In genomic region chr12:123752046-123752445, GRCh38 we compare ENCODE assay signal across 22 cellular contexts. TPM values are rescaled to one million over a fixed set of nuclear protein-coding genes. Genes with fewer than 3 reads are reported as not detected.
"Had no signal": no experiment of that assay in that cellular context is flagged by ENCODE, and none has a peak within 500 bp of the region (broad histone marks: within the 10 kb centered on the region; RNA-seq: fewer than 3 reads in every experiment).

No MANE protein-coding gene starts in this region.

- H3K9me3 Mint-ChIP-seq: naive thymus-derived CD8-positive, alpha-beta T cell; neural progenitor cell; type B pancreatic cell had no signal

- H3K9ac ChIP-seq: neural progenitor cell had no signal

- H3K4me2 ChIP-seq: hepatocyte, neural progenitor cell had no signal

- H2AFZ ChIP-seq: hepatocyte, neural progenitor cell had no signal

- H3K27ac ChIP-seq: dorsolateral prefrontal cortex, epithelial cell of prostate, esophagus squamous epithelium, gastroesophageal sphincter, hepatocyte, neural progenitor cell, ovary, suprapubic skin, thyroid gland had no signal

- H3K36me3 ChIP-seq: ovary had no signal

- H3K79me2 ChIP-seq: hepatocyte had no signal

- H3K27me3 ChIP-seq: dorsolateral prefrontal cortex, esophagus squamous epithelium, gastroesophageal sphincter, hepatocyte, neural progenitor cell, ovary, suprapubic skin, thyroid gland had no signal

- H3K4me3 Mint-ChIP-seq: neural progenitor cell, type B pancreatic cell had no signal

- H3K4me1 Mint-ChIP-seq: neural progenitor cell had no signal

- H3K4me3 ChIP-seq: dorsolateral prefrontal cortex, esophagus squamous epithelium, gastroesophageal sphincter, hepatocyte, mucosa of descending colon, neural progenitor cell, ovary, suprapubic skin, thyroid gland had no signal

- H3K4me1 ChIP-seq: gastroesophageal sphincter, neural progenitor cell, suprapubic skin, thyroid gland had no signal

- H3K9me3 ChIP-seq: esophagus squamous epithelium, gastroesophageal sphincter, mucosa of descending colon, ovary, suprapubic skin, thyroid gland had no signal

- H3K27me3 Mint-ChIP-seq: naive thymus-derived CD8-positive, alpha-beta T cell; type B pancreatic cell had no signal

- DNase-seq: cortex of kidney; dorsolateral prefrontal cortex; effector memory CD4-positive, alpha-beta T cell; esophagus squamous epithelium; foreskin fibroblast; mucosa of descending colon; naive thymus-derived CD8-positive, alpha-beta T cell; nucleus accumbens; ovary; right cardiac atrium; small intestine; stimulated activated CD4-positive, alpha-beta T cell treated with anti-CD3 and anti-CD28 coated beads, Interleukin-12 subunit alpha, Interleukin-12 subunit beta, amount 100 ng/mL, for 4 hours; stimulated activated naive CD4-positive, alpha-beta T cell treated with Interleukin-2 at 50 U/mL for 16 hours; thyroid gland had no signal

- H3K27ac Mint-ChIP-seq: naive thymus-derived CD8-positive, alpha-beta T cell; neural progenitor cell; type B pancreatic cell had no signal

- ATAC-seq: gastroesophageal sphincter; left lobe of liver; mucosa of descending colon; naive thymus-derived CD8-positive, alpha-beta T cell; right cardiac atrium had no signal

RNA-seq across cellular contexts. Expression of gene DNAH10, which starts 10.1 kb away (rescaled TPM):
- total RNA-seq: esophagus squamous epithelium, gastroesophageal sphincter, posterior vena cava had no signal
